Comparison of ENCODE assay signal across 9 cellular contexts in genomic region chr12:121791671-121792496, GRCh38. TPM values are rescaled to one million over a fixed set of nuclear protein-coding genes. Genes with fewer than 3 reads are reported as not detected.
A peak's percentile ranks its signal among the peaks of the same experiment; 100 is the strongest.
DNase-seq lines count a peak whose midpoint lies in the region; ATAC-seq and TF ChIP-seq lines count a peak whose summit lies in the region.
"Had no signal": no experiment of that assay in that cellular context is flagged by ENCODE, and none has a peak within 500 bp of the region (broad histone marks: within the 10 kb centered on the region; RNA-seq: fewer than 3 reads in every experiment).

No MANE protein-coding gene starts in this region.

- H3K27ac ChIP-seq in thyroid gland (peak overlapping the region; percentile 9 to 100 (median 100)), ovary (no peak overlapping the region)

- H3K36me3 ChIP-seq in thyroid gland = no peaks in the 10 kb centered on the region
- no peaks in the 10 kb centered on the region for H3K36me3 ChIP-seq in ovary

- no peak for TF ChIP-seq EP300 in ovary (IDR thresholded peaks at IDR 0.05)

- H3K4me1 Mint-ChIP-seq in activated B cell treated with CpG ODN at 0.5 μM for 24 hours = peaks cover 70% of the 10 kb centered on the region

- POLR2A ChIA-PET in activated B cell treated with CpG ODN at 0.5 μM for 24 hours (lab: Charles Lee) = interaction anchor here (0.6 to 33.0 kb wide), 9 partner anchors 4 to 1324 kb away, joined by 3 to 1155 read pairs (median 5); partner anchors contain the start of genes PSMD9, RHOF, SETD1B and TMEM120B

- H3K9me3 Mint-ChIP-seq in activated B cell treated with CpG ODN at 0.5 μM for 24 hours = no peaks in the 10 kb centered on the region

- H3K27me3 Mint-ChIP-seq in activated B cell treated with CpG ODN at 0.5 μM for 24 hours = no peaks in the 10 kb centered on the region

- no peak for TF ChIP-seq POLR2A in thyroid gland (IDR thresholded peaks at IDR 0.05)
- TF ChIP-seq POLR2A in ovary (IDR thresholded peaks at IDR 0.05) = no peak

- intact Hi-C loops in activated B cell treated with CpG ODN at 0.5 μM for 24 hours (cut with micrococcal nuclease) = loop anchor here (1.0 to 5.0 kb wide), 2 partner anchors 105 to 235 kb away; no protein-coding TSS in a partner anchor
- intact Hi-C loops in thyroid gland (cut with DNase I) = loop anchor here (5.0 kb wide), 1 partner anchor 95 kb away; no protein-coding TSS in a partner anchor
- intact Hi-C loops in ovary (cut with DNase I) = loop anchor here (2.0 to 5.0 kb wide), 3 partner anchors 90 to 95 kb away; no protein-coding TSS in a partner anchor

- peaks cover 49% of the 10 kb centered on the region for H3K36me3 Mint-ChIP-seq in activated B cell treated with CpG ODN at 0.5 μM for 24 hours (ENCODE audit: low read depth)

- 60 to 70% methylated on average over 8 to 13 of the region's 14 CpGs for WGBS in thyroid gland, 2 donors
- 80 to 87% (median 81%) methylated on average over 13 to 14 of the region's 14 CpGs for WGBS in ovary, 3 donors

- peak overlapping the region; percentile 92 for H3K4me3 Mint-ChIP-seq in activated B cell treated with CpG ODN at 0.5 μM for 24 hours

- H3K4me1 ChIP-seq in thyroid gland (peaks cover 50 to 67% of the 10 kb centered on the region in 2 donors), ovary (ENCODE audit: insufficient read depth) (peaks cover 10% of the 10 kb centered on the region)

- DNase-seq in activated effector memory CD4-positive, alpha-beta T cell treated with anti-CD3 and anti-CD28 coated beads, Interleukin-2, amount 50 U/mL, for 16 hours = peak; percentile 81
- no peak for DNase-seq in activated effector memory CD4-positive, alpha-beta T cell treated with Interleukin-2 at 50 U/mL for 16 hours
- DNase-seq in activated B cell treated with CpG ODN at 0.5 μM for 24 hours (no peak), kidney glomerular epithelial cell (lab: John Stamatoyannopoulos, UW) (peak; percentile 19), thyroid gland (peak; percentile 58 to 65), ovary (no peak), NCI-H748 (lab: John Stamatoyannopoulos, UW; ENCODE audit: unreplicated experiment) (no peak), putamen (ENCODE audit: low spot score) (no peak)
- DNase-seq: NCI-H1417 treated with DMSO at 0.1 percent for 48 hours had no signal

- H3K27me3 ChIP-seq in thyroid gland (no peaks in the 10 kb centered on the region), ovary (no peaks in the 10 kb centered on the region)

- CTCF ChIA-PET in activated B cell treated with CpG ODN at 0.5 μM for 24 hours (lab: Charles Lee) = interaction anchor here (1.1 to 11.1 kb wide), 6 partner anchors 14 to 102 kb away, joined by 3 to 635 read pairs (median 27); partner anchors contain the start of genes PSMD9 and SETD1B

- H3K27ac Mint-ChIP-seq in activated B cell treated with CpG ODN at 0.5 μM for 24 hours = peak overlapping the region; percentile 99

- no peak overlapping the region for H3K4me3 ChIP-seq in thyroid gland (replicated peaks in 1 of 3)
- no peak overlapping the region for H3K4me3 ChIP-seq in ovary

- TF ChIP-seq CTCF in activated B cell treated with CpG ODN at 0.5 μM for 24 hours (IDR thresholded peaks at IDR 0.05) (no peak), thyroid gland (IDR thresholded peaks at IDR 0.05) (no peak), ovary (IDR thresholded peaks at IDR 0.05) (no peak)

- H3K9me3 ChIP-seq in thyroid gland = no peaks in the 10 kb centered on the region
- no peaks in the 10 kb centered on the region for H3K9me3 ChIP-seq in ovary

- no peak for ATAC-seq in activated B cell treated with CpG ODN at 0.5 μM for 24 hours (ENCODE audit: low read depth)

RNA-seq across cellular contexts. Expression of gene RHOF, which starts 1.6 kb away (rescaled TPM):
- total RNA-seq in activated B cell treated with CpG ODN at 0.5 μM for 24 hours (133 and 142 TPM in 2 replicates), thyroid gland (100 to 1,000 TPM in 1 of 4 donors, 10 to 100 TPM in 3; 22.8 to 105 (median 69.9) TPM), ovary (10 to 100 TPM in 6 of 7 donors, 1 to 10 TPM in 1; 9.3 to 37.3 (median 18.2) TPM)
- 1 to 10 TPM; 3.7 to 7.9 TPM for polyA plus RNA-seq in ovary

RNA-seq across cellular contexts. Expression of gene SETD1B, which starts 11.9 kb away (rescaled TPM):
- 36.0 and 40.3 TPM in 2 replicates for total RNA-seq in activated B cell treated with CpG ODN at 0.5 μM for 24 hours
- total RNA-seq in thyroid gland = 10 to 100 TPM in 3 of 4 donors, 1 to 10 TPM in 1; 7.3 to 16.5 (median 11.7) TPM
- total RNA-seq in ovary = 10 to 100 TPM in 5 of 7 donors, 1 to 10 TPM in 2; 8.7 to 44.6 (median 31.7) TPM
- polyA plus RNA-seq in ovary = 10 to 100 TPM in 1 of 2 donors, 1 to 10 TPM in 1; 6.2 to 15.5 TPM

Comparison
In these comparisons a context has a peak if more than half of its experiments do, and no peak if none do; other contexts are left out.
1. DNase-seq: peak in activated effector memory CD4-positive, alpha-beta T cell treated with anti-CD3 and anti-CD28 coated beads, Interleukin-2, amount 50 U/mL, for 16 hours (single experiment), kidney glomerular epithelial cell (single experiment) and thyroid gland (2 of 2); none in activated effector memory CD4-positive, alpha-beta T cell treated with Interleukin-2 at 50 U/mL for 16 hours (single experiment), activated B cell treated with CpG ODN at 0.5 μM for 24 hours (single experiment), ovary (0 of 5), NCI-H748 (single experiment) and putamen (single experiment).
2. H3K27ac ChIP-seq: peak in thyroid gland (3 of 3); none in ovary (0 of 2).